ENCODE assay signal across 8 cellular contexts in genomic region chr10:102422586-102423129, GRCh38. TPM values are rescaled to one million over a fixed set of nuclear protein-coding genes. Genes with fewer than 3 reads are reported as not detected.
A peak's percentile ranks its signal among the peaks of the same experiment; 100 is the strongest.
DNase-seq lines count a peak whose midpoint lies in the region; ATAC-seq and TF ChIP-seq lines count a peak whose summit lies in the region.

No MANE protein-coding gene starts in this region.

- DNase-seq in SHP77 (lab: John Stamatoyannopoulos, UW) (peak; percentile 70 to 77), SHP77 treated with DMSO at 0.1 percent for 48 hours (lab: John Stamatoyannopoulos, UW) (no peak), epithelial cell of proximal tubule (ENCODE audit: low read depth) (no peak), superior temporal gyrus (ENCODE audit: extremely low spot score) (peak; percentile 77), NCI-H446 (lab: John Stamatoyannopoulos, UW) (no peak)

- peaks cover 16% of the 10 kb centered on the region for H3K36me3 ChIP-seq in mesodermal cell (ENCODE audit: control insufficient read depth, insufficient read depth, low read length)

- TF ChIP-seq CTCF in epithelial cell of proximal tubule (conservative IDR thresholded peaks at IDR 0.05; ENCODE audit: low read depth, low read length), result peak; percentile 75

- H3K4me3 ChIP-seq in epithelial cell of proximal tubule (ENCODE audit: low read depth, low read length), result peak overlapping the region; percentile 96
- H3K4me3 ChIP-seq in mesodermal cell (ENCODE audit: extremely low read depth, insufficient read depth, low read length, poor library complexity, severe bottlenecking), result peak overlapping the region; percentile 78

- H3K9me3 ChIP-seq in mesodermal cell (ENCODE audit: control insufficient read depth, low read length), result no peaks in the 10 kb centered on the region

- H3K27ac ChIP-seq in mesodermal cell (ENCODE audit: low read depth, low read length, severe bottlenecking), result no peak overlapping the region

- 22 to 24% methylated on average over 22 to 27 of the region's 27 CpGs for WGBS in mesodermal cell (ENCODE audit: insufficient coverage in 2 of 2), 2 experiments

- peak; percentile 48; the same call in 1 of the 2 replicates for TF ChIP-seq RAD21 in Ishikawa (IDR thresholded peaks at IDR 0.05; ENCODE audit: low read depth)

- TF ChIP-seq EP300 in Ishikawa (IDR thresholded peaks at IDR 0.05; ENCODE audit: borderline replicate concordance), result no peak

- H3K4me1 ChIP-seq in mesodermal cell (ENCODE audit: control insufficient read depth, insufficient read depth, low read length, poor library complexity, severe bottlenecking), result peaks cover 6% of the 10 kb centered on the region

- peak; percentile 8 for ATAC-seq in activated CD4-positive, CD25-positive, alpha-beta regulatory T cell treated with anti-CD3 and anti-CD28 coated beads, Interleukin-2, amount 50 U/mL, for 24 hours

TF ChIP-seq in Ishikawa, 13 proteins besides CTCF, POLR2A, EP300 and RAD21:
- 0 out of 2 replicates have a peak, but pooled peaks have one; percentile 43 for TF ChIP-seq YY1 (IDR thresholded peaks at IDR 0.05; ENCODE audit: low read depth)
- no peak for TF ChIP-seq CREB1 (IDR thresholded peaks at IDR 0.05; ENCODE audit: low read depth)
- TF ChIP-seq MAX (IDR thresholded peaks at IDR 0.05), result peak; percentile 86
- TF ChIP-seq EGR1 (IDR thresholded peaks at IDR 0.05), result no peak

RNA-seq across cellular contexts. Expression of gene FBXL15, which starts 2.0 kb away (rescaled TPM):
- total RNA-seq in epithelial cell of proximal tubule, result 23.8 and 34.6 TPM in 2 replicates
- 9.8 TPM for polyA plus RNA-seq in mesodermal cell (2013, experiment 1 of 2)
- 7.5 TPM for polyA plus RNA-seq in mesodermal cell (2013, experiment 2 of 2)

RNA-seq across cellular contexts. Expression of gene PSD, which starts 4.1 kb away (rescaled TPM):
- 0.43 and 0.52 TPM in 2 replicates for total RNA-seq in epithelial cell of proximal tubule
- 6.6 TPM for polyA plus RNA-seq in mesodermal cell (2013, experiment 1 of 2)
- 5.9 TPM for polyA plus RNA-seq in mesodermal cell (2013, experiment 2 of 2)

RNA-seq across cellular contexts. Expression of gene CUEDC2, which starts 9.7 kb away (rescaled TPM):
- total RNA-seq in epithelial cell of proximal tubule, result 77.8 and 98.5 TPM in 2 replicates
- polyA plus RNA-seq in mesodermal cell (2013, experiment 1 of 2), result 90.8 TPM
- 74.4 TPM for polyA plus RNA-seq in mesodermal cell (2013, experiment 2 of 2)

RNA-seq across cellular contexts. Expression of gene NFKB2, which starts 27.2 kb away (rescaled TPM):
- 73.9 and 84.9 TPM in 2 replicates for total RNA-seq in epithelial cell of proximal tubule
- 31.4 TPM for polyA plus RNA-seq in mesodermal cell (2013, experiment 1 of 2)
- 26.3 TPM for polyA plus RNA-seq in mesodermal cell (2013, experiment 2 of 2)

RNA-seq across cellular contexts. Expression of gene C10orf95, which starts 28.7 kb away (rescaled TPM):
- total RNA-seq in epithelial cell of proximal tubule, result 2.2 and 10.3 TPM in 2 replicates
- not detected for polyA plus RNA-seq in mesodermal cell (2013, experiment 1 of 2)
- polyA plus RNA-seq in mesodermal cell (2013, experiment 2 of 2), result not detected

Comparison
In these comparisons a context has a peak if more than half of its experiments do, and no peak if none do; other contexts are left out.
1. DNase-seq: peak in SHP77 (2 of 2) and superior temporal gyrus (single experiment); none in SHP77 treated with DMSO at 0.1 percent for 48 hours (single experiment), epithelial cell of proximal tubule (single experiment) and NCI-H446 (0 of 2).